Comparison of ENCODE assay signal across 15 cellular contexts in the genomic region with DNA sequence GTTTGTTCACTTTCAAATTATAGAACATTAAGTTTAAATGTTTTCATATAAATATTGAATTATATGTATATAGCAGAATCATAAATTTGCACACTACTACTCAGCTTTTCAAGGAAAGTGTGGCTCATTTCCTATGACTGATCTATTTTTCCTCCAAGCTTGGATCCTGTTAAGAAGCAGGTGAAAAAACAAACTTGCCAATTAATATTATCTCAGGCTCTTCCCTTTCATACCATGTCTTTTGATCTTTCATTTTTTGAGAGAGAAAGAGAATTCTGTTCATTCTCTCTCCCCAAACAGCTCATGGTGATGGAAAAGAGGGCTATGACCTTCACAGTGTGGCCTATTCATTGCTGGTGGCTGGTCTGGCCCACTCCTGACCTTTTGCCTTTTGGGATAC. TPM values are rescaled to one million over a fixed set of nuclear protein-coding genes. Genes with fewer than 3 reads are reported as not detected.
"Had no signal": no experiment of that assay in that cellular context is flagged by ENCODE, and none has a peak within 500 bp of the region (broad histone marks: within the 10 kb centered on the region; RNA-seq: fewer than 3 reads in every experiment).

No MANE protein-coding gene starts in this region.

- H3K4me1 Mint-ChIP-seq: activated naive CD4-positive, alpha-beta T cell treated with anti-CD3 and anti-CD28 coated beads, Interleukin-2, amount 50 U/mL, for 24 hours; stimulated activated effector memory CD8-positive, alpha-beta T cell treated with anti-CD3 and anti-CD28 coated beads, Interleukin-12 subunit alpha, Interleukin-12 subunit beta, amount 100 ng/mL, for 72 hours had no signal

- H3K79me2 ChIP-seq: hepatocyte had no signal

- H3K27ac Mint-ChIP-seq: activated CD8-positive, alpha-beta T cell treated with anti-CD3 and anti-CD28 coated beads for 36 hours; activated naive CD4-positive, alpha-beta T cell treated with anti-CD3 and anti-CD28 coated beads, Interleukin-2, amount 50 U/mL, for 24 hours; natural killer cell treated with Interleukin-12 subunit alpha and Interleukin-12 subunit beta and Interleukin-15 and Interleukin-18, amount 100 ng/mL, for 72 hours; stimulated activated effector memory CD8-positive, alpha-beta T cell treated with anti-CD3 and anti-CD28 coated beads, Interleukin-12 subunit alpha, Interleukin-12 subunit beta, amount 100 ng/mL, for 72 hours; WTC11 had no signal

- H3K9me3 Mint-ChIP-seq: activated CD8-positive, alpha-beta T cell treated with anti-CD3 and anti-CD28 coated beads for 36 hours; activated naive CD4-positive, alpha-beta T cell treated with anti-CD3 and anti-CD28 coated beads, Interleukin-2, amount 50 U/mL, for 24 hours; activated T-cell treated with anti-CD3 and anti-CD28 coated beads, Interleukin-2, amount 50 U/mL, for 4 hours; natural killer cell treated with Interleukin-12 subunit alpha and Interleukin-12 subunit beta and Interleukin-15 and Interleukin-18, amount 100 ng/mL, for 72 hours; stimulated activated effector memory CD8-positive, alpha-beta T cell treated with anti-CD3 and anti-CD28 coated beads, Interleukin-12 subunit alpha, Interleukin-12 subunit beta, amount 100 ng/mL, for 72 hours; WTC11 had no signal

- H3K4me2 ChIP-seq: hepatocyte had no signal

- H3K4me1 ChIP-seq: body of pancreas, thyroid gland had no signal

- DNase-seq: activated CD4-positive, alpha-beta T cell treated with anti-CD3 and anti-CD28 coated beads for 4 hours; activated CD8-positive, alpha-beta T cell treated with anti-CD3 and anti-CD28 coated beads for 36 hours; activated effector memory CD4-positive, alpha-beta T cell treated with Interleukin-2 at 50 U/mL for 16 hours; activated T-cell treated with anti-CD3 and anti-CD28 coated beads, Interleukin-2, amount 50 U/mL, for 4 hours; body of pancreas; islet precursor cell; occipital lobe; thyroid gland had no signal

- FAIRE-seq: TTC549 had no signal

- H3K27me3 ChIP-seq: body of pancreas, hepatocyte, thyroid gland had no signal

- ATAC-seq: activated CD8-positive, alpha-beta T cell treated with anti-CD3 and anti-CD28 coated beads for 36 hours; activated T-cell treated with anti-CD3 and anti-CD28 coated beads, Interleukin-2, amount 50 U/mL, for 4 hours; body of pancreas; natural killer cell treated with Interleukin-12 subunit alpha and Interleukin-12 subunit beta and Interleukin-15 and Interleukin-18, amount 100 ng/mL, for 72 hours; stimulated activated effector memory CD8-positive, alpha-beta T cell treated with anti-CD3 and anti-CD28 coated beads, Interleukin-12 subunit alpha, Interleukin-12 subunit beta, amount 100 ng/mL, for 72 hours; WTC11 had no signal

- H3K27me3 Mint-ChIP-seq: activated CD8-positive, alpha-beta T cell treated with anti-CD3 and anti-CD28 coated beads for 36 hours; activated naive CD4-positive, alpha-beta T cell treated with anti-CD3 and anti-CD28 coated beads, Interleukin-2, amount 50 U/mL, for 24 hours; natural killer cell treated with Interleukin-12 subunit alpha and Interleukin-12 subunit beta and Interleukin-15 and Interleukin-18, amount 100 ng/mL, for 72 hours had no signal

- H3K4me3 Mint-ChIP-seq: activated CD8-positive, alpha-beta T cell treated with anti-CD3 and anti-CD28 coated beads for 36 hours; activated naive CD4-positive, alpha-beta T cell treated with anti-CD3 and anti-CD28 coated beads, Interleukin-2, amount 50 U/mL, for 24 hours; activated T-cell treated with anti-CD3 and anti-CD28 coated beads, Interleukin-2, amount 50 U/mL, for 4 hours; natural killer cell treated with Interleukin-12 subunit alpha and Interleukin-12 subunit beta and Interleukin-15 and Interleukin-18, amount 100 ng/mL, for 72 hours; stimulated activated effector memory CD8-positive, alpha-beta T cell treated with anti-CD3 and anti-CD28 coated beads, Interleukin-12 subunit alpha, Interleukin-12 subunit beta, amount 100 ng/mL, for 72 hours; WTC11 had no signal

- H3K36me3 ChIP-seq: thyroid gland had no signal

- H2AFZ ChIP-seq: hepatocyte had no signal

- H3K27ac ChIP-seq: body of pancreas, hepatocyte, thyroid gland had no signal

- H3K4me3 ChIP-seq: body of pancreas, hepatocyte, thyroid gland had no signal

- H3K36me3 Mint-ChIP-seq: activated naive CD4-positive, alpha-beta T cell treated with anti-CD3 and anti-CD28 coated beads, Interleukin-2, amount 50 U/mL, for 24 hours; natural killer cell treated with Interleukin-12 subunit alpha and Interleukin-12 subunit beta and Interleukin-15 and Interleukin-18, amount 100 ng/mL, for 72 hours; stimulated activated effector memory CD8-positive, alpha-beta T cell treated with anti-CD3 and anti-CD28 coated beads, Interleukin-12 subunit alpha, Interleukin-12 subunit beta, amount 100 ng/mL, for 72 hours; WTC11 had no signal

- H3K9me3 ChIP-seq: body of pancreas, thyroid gland had no signal

RNA-seq across cellular contexts. Expression of gene SEC16B, which starts 43.7 kb away (rescaled TPM):
- total RNA-seq: activated CD8-positive, alpha-beta T cell treated with anti-CD3 and anti-CD28 coated beads for 36 hours; activated T-cell treated with anti-CD3 and anti-CD28 coated beads, Interleukin-2, amount 50 U/mL, for 4 hours; natural killer cell treated with Interleukin-12 subunit alpha and Interleukin-12 subunit beta and Interleukin-15 and Interleukin-18, amount 100 ng/mL, for 72 hours; T-helper 2 cell treated with Interferon-gamma antibody and Interleukin-4, amounts not matched to agents 100 ng/mL and 5 ng/mL, for 36 hours had no signal
